In the genomic region with DNA sequence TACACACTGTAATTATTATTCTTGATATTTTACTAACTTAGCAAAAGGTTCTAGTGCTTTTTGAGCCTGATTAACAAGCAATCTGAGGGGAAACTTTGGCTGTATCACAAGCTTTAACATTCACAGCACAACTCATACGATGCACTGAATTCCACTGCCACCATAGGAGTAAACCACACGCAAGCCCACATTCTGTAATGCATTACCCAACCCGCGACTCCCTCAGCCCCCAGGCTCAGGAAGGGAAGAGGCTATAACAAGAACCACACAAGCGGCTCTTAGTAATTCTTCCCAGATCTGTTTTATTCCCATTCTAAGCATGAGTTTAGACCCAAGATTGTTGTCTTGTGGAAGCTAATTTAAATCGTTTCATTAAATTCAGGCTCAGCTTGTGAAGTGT, we compare ENCODE assay signal across 23 cellular contexts.
DNase-seq lines count a peak whose midpoint lies in the region; ATAC-seq lines count a peak whose summit lies in the region.
"Had no signal": no experiment of that assay in that cellular context is flagged by ENCODE, and none has a peak within 500 bp of the region (broad histone marks: within the 10 kb centered on the region; RNA-seq: fewer than 3 reads in every experiment).

No MANE protein-coding gene starts in this region.

- H3K4me2 ChIP-seq in mesendoderm (ENCODE audit: low read length): no peak overlapping the region
- H3K4me2 ChIP-seq: BLaER1 had no signal

- no peak overlapping the region for H3K18ac ChIP-seq in mesendoderm (ENCODE audit: low read length)

- H2AK5ac ChIP-seq in mesendoderm (ENCODE audit: low read length): no peak overlapping the region

- no peaks in the 10 kb centered on the region for H3K4me1 ChIP-seq in adipocyte (ENCODE audit: control insufficient read depth, insufficient read depth, low read length)
- H3K4me1 ChIP-seq in mesendoderm (ENCODE audit: control insufficient read depth, low read depth, low read length): no peaks in the 10 kb centered on the region
- H3K4me1 ChIP-seq: BLaER1, Peyer's patch, SJCRH30 had no signal

- H3K79me1 ChIP-seq in mesendoderm (ENCODE audit: low read length): no peaks in the 10 kb centered on the region

- no peak overlapping the region for H2BK120ac ChIP-seq in mesendoderm (ENCODE audit: low read depth, low read length)

- H4K8ac ChIP-seq in mesendoderm (ENCODE audit: low read depth, low read length): no peak overlapping the region

- H4K5ac ChIP-seq in mesendoderm (ENCODE audit: low read length): no peak overlapping the region

- H3K9ac ChIP-seq in adipocyte (ENCODE audit: low read length) (no peak overlapping the region), mesendoderm (ENCODE audit: low read length) (no peak overlapping the region)
- H3K9ac ChIP-seq: BLaER1 had no signal

- no peak overlapping the region for H3K27ac ChIP-seq in mesendoderm (ENCODE audit: low read depth, low read length)
- H3K27ac ChIP-seq: BLaER1, Peyer's patch, SJCRH30 had no signal

- ATAC-seq in GM21526 (IDR thresholded peaks at IDR 0.05; ENCODE audit: low FRiP score, unreplicated experiment): no peak
- ATAC-seq: HCT116, T-cell had no signal

- no CpG with 5 or more reads among the region's 6 CpGs for WGBS in mesendoderm (ENCODE audit: extremely low coverage, insufficient coverage, low lambda C conversion rate)

- no peak overlapping the region for H2BK15ac ChIP-seq in mesendoderm (replicated peaks; ENCODE audit: low read depth)

- H3K4me3 ChIP-seq in adipocyte (ENCODE audit: low read length): no peak overlapping the region
- H3K4me3 ChIP-seq in mesendoderm (ENCODE audit: low read length): no peak overlapping the region
- H3K4me3 ChIP-seq: BLaER1, Peyer's patch, SJCRH30 had no signal

- no peak overlapping the region for H3K4ac ChIP-seq in mesendoderm (ENCODE audit: low read depth, low read length)

- H2BK5ac ChIP-seq in mesendoderm (ENCODE audit: low read length): no peak overlapping the region

- no peaks in the 10 kb centered on the region for H3K36me3 ChIP-seq in adipocyte (ENCODE audit: control insufficient read depth, insufficient read depth, low read length, severe bottlenecking)
- no peaks in the 10 kb centered on the region for H3K36me3 ChIP-seq in mesendoderm (ENCODE audit: control insufficient read depth, insufficient read depth, low read length)
- H3K36me3 ChIP-seq: BLaER1, Peyer's patch, SJCRH30 had no signal

- no peaks in the 10 kb centered on the region for H3K79me2 ChIP-seq in mesendoderm (ENCODE audit: control insufficient read depth, insufficient read depth, low read length)

- no peaks in the 10 kb centered on the region for H3K9me3 ChIP-seq in adipocyte (ENCODE audit: control insufficient read depth, low read length)
- H3K9me3 ChIP-seq: Peyer's patch, SJCRH30 had no signal

- H3K23ac ChIP-seq in mesendoderm (ENCODE audit: low read length): no peak overlapping the region

- no peak overlapping the region for H3K56ac ChIP-seq in mesendoderm (ENCODE audit: low read length)

- H3K27me3 ChIP-seq in adipocyte (replicated peaks; ENCODE audit: control insufficient read depth, insufficient read depth, low read length): no peaks in the 10 kb centered on the region
- no peaks in the 10 kb centered on the region for H3K27me3 ChIP-seq in mesendoderm (ENCODE audit: insufficient read depth, low read length, poor library complexity)
- H3K27me3 ChIP-seq: BLaER1, Peyer's patch, SJCRH30 had no signal

- DNase-seq in EL (peak; percentile 50), MV-4-11 (lab: John Stamatoyannopoulos, UW) (peak; percentile 27), adipocyte (ENCODE audit: low read depth) (peak; percentile 64), iris pigment epithelial cell (ENCODE audit: low read depth) (peak; percentile 20), islet precursor cell (no peak), mesendoderm (no peak), COLO829 (ENCODE audit: low spot score) (no peak)
- DNase-seq: CD4-positive, CD25-positive, alpha-beta regulatory T cell; DMS53; Karpas-422; NCI-H1048; NCI-H1417; NCI-H1694; NCI-H2081; NCI-H2227 treated with DMSO at 0.1 percent for 48 hours; NCI-H526 treated with DMSO at 0.1 percent for 48 hours; OCI-M1; Peyer's patch; SJCRH30; T-cell had no signal

Comparison
In these comparisons a context has a peak if more than half of its experiments do, and no peak if none do; other contexts are left out.
1. DNase-seq: peak in EL (single experiment), MV-4-11 (single experiment), adipocyte (single experiment) and iris pigment epithelial cell (single experiment); none in islet precursor cell (single experiment), mesendoderm (single experiment) and COLO829 (single experiment).